In the genomic region with DNA sequence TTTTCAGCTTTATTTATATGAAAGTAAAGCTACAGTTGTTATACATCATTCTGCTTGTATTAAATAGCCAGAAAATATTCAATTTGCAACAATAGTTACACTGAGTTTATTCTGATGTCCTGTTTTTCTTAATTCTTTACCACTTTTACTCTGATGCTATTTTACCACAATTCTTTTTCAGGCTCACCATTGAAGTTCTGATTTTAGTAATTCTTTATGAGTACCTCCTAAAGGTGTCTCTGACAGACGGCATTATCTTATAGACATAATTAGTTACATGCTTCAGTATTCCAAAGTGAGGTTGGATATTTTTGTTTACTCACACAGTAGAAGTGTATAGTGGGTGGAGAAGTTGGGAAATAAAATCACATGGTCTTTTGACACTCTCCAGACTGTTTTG, we compare ENCODE assay signal across 17 cellular contexts.
"Had no signal": no experiment of that assay in that cellular context is flagged by ENCODE, and none has a peak within 500 bp of the region (broad histone marks: within the 10 kb centered on the region; RNA-seq: fewer than 3 reads in every experiment).

No MANE protein-coding gene starts in this region.

- H3K4me1 ChIP-seq: heart left ventricle, right atrium auricular region, sigmoid colon had no signal

- H3K36me3 ChIP-seq: heart left ventricle, ovary, right atrium auricular region, sigmoid colon had no signal

- DNase-seq: effector CD4-positive, alpha-beta T cell; endodermal cell; erythroblast; heart left ventricle; hypothalamus; kidney glomerular epithelial cell; mammary epithelial cell; natural killer cell; ovary; sigmoid colon; stimulated activated CD4-positive, alpha-beta T cell treated with anti-CD3 and anti-CD28 coated beads, Interleukin-2, amount 100 ng/mL, for 48 hours; stimulated activated naive CD4-positive, alpha-beta T cell treated with Interleukin-2 at 50 U/mL for 16 hours; trophoblast cell had no signal

- H3K4me3 ChIP-seq: coronary artery, heart left ventricle, ovary, right atrium auricular region, sigmoid colon, skin epidermis had no signal

- H3K27ac ChIP-seq: coronary artery, heart left ventricle, ovary, right atrium auricular region, sigmoid colon, skin epidermis had no signal

- H3K27me3 ChIP-seq: heart left ventricle, ovary, right atrium auricular region, sigmoid colon had no signal

- ATAC-seq: heart left ventricle, left lobe of liver, natural killer cell had no signal

- H3K9me3 ChIP-seq: ovary, sigmoid colon had no signal
